24 cellular contexts compared by ENCODE assay signal in the genomic region with DNA sequence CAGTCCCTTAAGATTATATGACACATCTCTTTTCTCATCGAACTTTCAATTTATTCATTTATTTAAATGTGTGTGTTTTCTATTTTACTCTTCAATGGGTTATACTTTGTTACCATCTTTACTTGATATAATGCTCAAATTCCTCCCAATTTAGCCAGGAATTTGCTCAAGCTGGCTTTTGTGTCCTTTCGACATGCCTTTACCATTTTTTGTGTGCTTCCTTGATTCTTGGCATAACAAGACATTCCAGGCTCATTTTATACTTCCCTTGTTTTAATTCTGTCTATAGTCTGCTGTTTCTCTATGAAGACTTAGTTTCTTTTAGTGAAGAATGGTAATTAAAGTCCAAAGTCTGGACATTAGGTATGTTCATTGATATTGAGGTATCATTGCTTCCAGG.
"Had no signal": no experiment of that assay in that cellular context is flagged by ENCODE, and none has a peak within 500 bp of the region (broad histone marks: within the 10 kb centered on the region; RNA-seq: fewer than 3 reads in every experiment).

No MANE protein-coding gene starts in this region.

- FAIRE-seq: frontal cortex, keratinocyte had no signal

- H3K27me3 ChIP-seq: neutrophil, right lobe of liver, suprapubic skin, transverse colon, upper lobe of right lung, uterus had no signal

- H3K36me3 ChIP-seq: lower lobe of right lung, neutrophil, right lobe of liver, suprapubic skin, transverse colon, upper lobe of right lung, uterus had no signal

- H3K4me3 Mint-ChIP-seq: endodermal cell; natural killer cell; stimulated activated naive CD8-positive, alpha-beta T cell treated with anti-CD3 and anti-CD28 coated beads, Interleukin-15, amount 100 ng/mL, for 72 hours had no signal

- H3K27ac ChIP-seq: epithelial cell of prostate, lower lobe of right lung, neutrophil, parathyroid adenoma, right lobe of liver, suprapubic skin, transverse colon, upper lobe of right lung, uterus had no signal

- H3K9me3 ChIP-seq: right lobe of liver, uterus had no signal

- DNase-seq: cortex of kidney; endodermal cell; head of caudate nucleus; left ventricle myocardium superior; lower lobe of right lung; natural killer cell; right lobe of liver; stimulated activated CD4-positive, alpha-beta T cell treated with anti-CD3 and anti-CD28 coated beads, Interleukin-12 subunit alpha, Interleukin-12 subunit beta, amount 100 ng/mL, for 4 hours; stimulated activated CD4-positive, alpha-beta T cell treated with anti-CD3 and anti-CD28 coated beads, Interleukin-1b, Interleukin-23, amount 100 ng/mL, for 48 hours; stimulated activated CD4-positive, alpha-beta T cell treated with anti-CD3 and anti-CD28 coated beads, Interleukin-4, amount 100 ng/mL, for 1 hour; stimulated activated CD8-positive, alpha-beta memory T cell treated with anti-CD3 and anti-CD28 coated beads, Interleukin-4, amount 100 ng/mL, for 48 hours; stimulated activated naive CD4-positive, alpha-beta T cell; stimulated activated naive CD8-positive, alpha-beta T cell treated with anti-CD3 and anti-CD28 coated beads, Interleukin-15, amount 100 ng/mL, for 72 hours; transverse colon; upper lobe of right lung; uterus had no signal

- H3K9ac ChIP-seq: parathyroid adenoma had no signal

- H3K4me3 ChIP-seq: lower lobe of right lung, right lobe of liver, smooth muscle cell, suprapubic skin, transverse colon, upper lobe of right lung, uterus had no signal

- H3K27ac Mint-ChIP-seq: endodermal cell; natural killer cell; progenitor cell of endocrine pancreas; stimulated activated naive CD8-positive, alpha-beta T cell treated with anti-CD3 and anti-CD28 coated beads, Interleukin-15, amount 100 ng/mL, for 72 hours had no signal

- H3K27me3 Mint-ChIP-seq: progenitor cell of endocrine pancreas; stimulated activated naive CD8-positive, alpha-beta T cell treated with anti-CD3 and anti-CD28 coated beads, Interleukin-15, amount 100 ng/mL, for 72 hours had no signal

- H3K36me3 Mint-ChIP-seq: natural killer cell had no signal

- H3K4me2 ChIP-seq: smooth muscle cell had no signal

- H3K4me1 ChIP-seq: lower lobe of right lung, parathyroid adenoma, right lobe of liver, suprapubic skin, transverse colon, upper lobe of right lung, uterus had no signal

- H2AFZ ChIP-seq: parathyroid adenoma had no signal

- H3K79me2 ChIP-seq: parathyroid adenoma had no signal

- H3K4me1 Mint-ChIP-seq: natural killer cell had no signal
